ENCODE assay signal across 9 cellular contexts in genomic region chr19:22010437-22011143, GRCh38. TPM values are rescaled to one million over a fixed set of nuclear protein-coding genes. Genes with fewer than 3 reads are reported as not detected.
A peak's percentile ranks its signal among the peaks of the same experiment; 100 is the strongest.
DNase-seq lines count a peak whose midpoint lies in the region; ATAC-seq, FAIRE-seq and TF ChIP-seq lines count a peak whose summit lies in the region.
"Not testable (repeated sequence)": the region's sequence is repeated elsewhere in the genome, so short reads cannot be mapped to it uniquely, and the experiment has no call there.
"Had no signal": no experiment of that assay in that cellular context is flagged by ENCODE, and none has a peak within 500 bp of the region (broad histone marks: within the 10 kb centered on the region; RNA-seq: fewer than 3 reads in every experiment).

TSS of gene ZNF208 (minus strand) at chr19:22010943. CDS start at chr19:22010794, 149 bp downstream.

- H3K9me1 ChIP-seq in K562 (ENCODE audit: control insufficient read depth, insufficient read depth, low read length) = not testable (repeated sequence)

- peak; percentile 84 for ATAC-seq in CD4-positive, alpha-beta T cell (ENCODE audit: poor library complexity)
- ATAC-seq in K562 (peak; percentile 87), heart left ventricle (peak; percentile 93 to 99 (median 98))
- not testable (repeated sequence) for ATAC-seq in gastrocnemius medialis

- not testable (repeated sequence) for H4K20me1 ChIP-seq in K562 (replicated peaks; ENCODE audit: control insufficient read depth, insufficient read depth, low read length)

- peak within 1 kb of the TSS; percentile 88 for H3K4me3 Mint-ChIP-seq in CD4-positive, alpha-beta T cell

- CTCF ChIA-PET in CD4-positive, alpha-beta T cell (lab: Charles Lee); K562 (lab: Yijun Ruan, JAX; ENCODE audit: low intra/inter-chr PET ratio): not testable (repeated sequence)

- H3K27me3 Mint-ChIP-seq in CD4-positive, alpha-beta T cell = not testable (repeated sequence)

- not testable (repeated sequence) for H3K9me3 ChIP-seq in CD4-positive, alpha-beta T cell (ENCODE audit: control insufficient read depth, low read length); K562 (replicated peaks; ENCODE audit: control insufficient read depth, insufficient read depth, low read depth, low read length); mucosa of rectum (ENCODE audit: control insufficient read depth in 2 of 2, low read length in 2 of 2); gastrocnemius medialis
- peaks cover 0 to 30% (median 0%) of the 10 kb centered on the region in 12 donors for H3K9me3 ChIP-seq in heart left ventricle

- intact Hi-C loops in CD4-positive, alpha-beta T cell (cut with DNase I, micrococcal nuclease); K562 (cut with micrococcal nuclease); heart left ventricle (cut with DNase I); gastrocnemius medialis (cut with DNase I; ENCODE audit: low total_unique reads): not testable (repeated sequence)

- not testable (repeated sequence) for H3K9ac ChIP-seq in K562 (ENCODE audit: insufficient read depth in 1 of 2, low read depth in 2 of 2, low read length in 2 of 2); mucosa of rectum (ENCODE audit: low read depth in 1 of 2, low read length in 2 of 2)

- H3K27ac ChIP-seq in CD4-positive, alpha-beta T cell (ENCODE audit: low read depth, low read length); K562 (ENCODE audit: extremely low read depth, low read depth, low read length); mucosa of rectum (ENCODE audit: low read depth in 2 of 2, low read length in 2 of 2); substantia nigra (ENCODE audit: low read depth, low read length, poor library complexity, severe bottlenecking): not testable (repeated sequence)
- peak within 1 kb of the TSS in 11 of 12 donors; percentile 50 to 90 (median 76) for H3K27ac ChIP-seq in heart left ventricle
- peak within 1 kb of the TSS in 1 of 4 donors; percentile 48 for H3K27ac ChIP-seq in gastrocnemius medialis

- POLR2A ChIA-PET in CD4-positive, alpha-beta T cell (lab: Charles Lee) = interaction anchor here (0.9 to 1.2 kb wide), 2 partner anchors 42 to 1384 kb away, joined by 3 to 6 read pairs; partner anchors contain the start of gene ZNF257
- POLR2A ChIA-PET in K562 (lab: Yijun Ruan, JAX) = not testable (repeated sequence)

- not testable (repeated sequence) for H2AFZ ChIP-seq in K562 (ENCODE audit: low read depth, low read length)

- peak within 1 kb of the TSS; percentile 14; the same call in 1 of the 2 replicates for H3K4me2 ChIP-seq in K562 (ENCODE audit: insufficient read depth, low read length)

- TSS peak; percentile 70 for BruUV-seq in K562 (replicated peaks; lab: Mats Ljungman, UMichigan)

- H3K27me3 ChIP-seq in CD4-positive, alpha-beta T cell (ENCODE audit: control insufficient read depth, insufficient read depth, low read length); K562 (ENCODE audit: control insufficient read depth in 2 of 2, insufficient read depth in 2 of 2, low read length in 2 of 2); heart left ventricle; mucosa of rectum (ENCODE audit: control insufficient read depth in 2 of 2, insufficient read depth in 2 of 2, low read length in 2 of 2); gastrocnemius medialis: not testable (repeated sequence)

- DNase-seq in CD4-positive, alpha-beta T cell = peak in 5 of 10 experiments; percentile 0 to 35 (median 17)
- peak; percentile 18 for DNase-seq in RPMI8226
- DNase-seq in activated CD8-positive, alpha-beta memory T cell treated with anti-CD3 and anti-CD28 coated beads, Interleukin-2, amount 50 U/mL, for 24 hours (ENCODE audit: extremely low read depth) = peak; percentile 6
- DNase-seq in K562 (ENCODE audit: extremely low read depth in 1 of 4, low spot score in 3 of 4) = peak in 1 of 4 experiments; percentile 40
- peak; percentile 64 to 82 (median 68) for DNase-seq in heart left ventricle
- DNase-seq in gastrocnemius medialis = peak; percentile 7 to 16
- DNase-seq in substantia nigra (lab: John Stamatoyannopoulos, UW) = peak in 43 of 49 donors; percentile 0 to 66 (median 19)

- TF ChIP-seq RAD21 in K562 (CRISPR knock-in tag; conservative IDR thresholded peaks at IDR 0.05 in 1 of 2, IDR thresholded peaks at IDR 0.05 in 1 of 2) = not testable (repeated sequence)

- not testable (repeated sequence) for FAIRE-seq in K562 (lab: Jason Lieb, UNC)

- H3K79me2 ChIP-seq in K562 (ENCODE audit: control insufficient read depth, insufficient read depth, low read length) = not testable (repeated sequence)

- H3K36me3 ChIP-seq in K562 (ENCODE audit: control insufficient read depth, insufficient read depth, low read length); heart left ventricle; mucosa of rectum (ENCODE audit: control insufficient read depth in 2 of 2, insufficient read depth in 2 of 2, low read length in 2 of 2); gastrocnemius medialis: not testable (repeated sequence)

- not testable (repeated sequence) for TF ChIP-seq POLR2A in K562 (conservative IDR thresholded peaks at IDR 0.05)
- TF ChIP-seq POLR2A in heart left ventricle (IDR thresholded peaks at IDR 0.05) = peak in 1 of 2 donors; percentile 26
- TF ChIP-seq POLR2A in gastrocnemius medialis (IDR thresholded peaks at IDR 0.05) = peak in 1 of 2 donors; percentile 28

- H3K9me3 Mint-ChIP-seq in CD4-positive, alpha-beta T cell = not testable (repeated sequence)

- not testable (repeated sequence) for H3K4me1 ChIP-seq in K562 (replicated peaks in 1 of 2; ENCODE audit: control insufficient read depth in 2 of 2, insufficient read depth in 2 of 2, low read length in 2 of 2); heart left ventricle; mucosa of rectum (ENCODE audit: control insufficient read depth in 2 of 2, insufficient read depth in 2 of 2, low read length in 2 of 2); gastrocnemius medialis

- H3K4me3 ChIP-seq in K562 = peak within 1 kb of the TSS; percentile 31
- peak within 1 kb of the TSS; percentile 39 to 77 (median 60) for H3K4me3 ChIP-seq in heart left ventricle
- peak within 1 kb of the TSS; percentile 35 to 42 for H3K4me3 ChIP-seq in mucosa of rectum (ENCODE audit: low read length in 2 of 2)
- H3K4me3 ChIP-seq in gastrocnemius medialis = peak within 1 kb of the TSS in 2 of 4 donors; percentile 30 to 56

- WGBS in K562 (ENCODE audit: insufficient coverage, low coverage, missing lambda C conversion rate) = 2% methylated on average over 27 of the region's 29 CpGs
- 3 to 7% (median 4%) methylated on average over 14 to 29 of the region's 29 CpGs for WGBS in heart left ventricle, 4 donors

- in situ Hi-C loops in K562 (cut with MboI); gastrocnemius medialis (cut with MboI; ENCODE audit: low sequenced_read_pairs in 4 of 4): not testable (repeated sequence)

- not testable (repeated sequence) for H3K4me1 Mint-ChIP-seq in CD4-positive, alpha-beta T cell (ENCODE audit: low read depth)

- TF ChIP-seq EP300 in K562 (IDR thresholded peaks at IDR 0.05; ENCODE audit: low read length) = not testable (repeated sequence)

- H3K27ac Mint-ChIP-seq in CD4-positive, alpha-beta T cell = peak within 1 kb of the TSS; percentile 45

- TF ChIP-seq CTCF in CD4-positive, alpha-beta T cell (IDR thresholded peaks at IDR 0.05); K562 (IDR thresholded peaks at IDR 0.05 in 2 of 3, conservative IDR thresholded peaks at IDR 0.05 in 1 of 3; ENCODE audit: insufficient read depth in 2 of 3, low read depth in 1 of 3, low read length in 3 of 3); heart left ventricle (IDR thresholded peaks at IDR 0.05); gastrocnemius medialis (IDR thresholded peaks at IDR 0.05 in 4 of 5, conservative IDR thresholded peaks at IDR 0.05 in 1 of 5): not testable (repeated sequence)

- H3K36me3 Mint-ChIP-seq in CD4-positive, alpha-beta T cell (ENCODE audit: low read depth) = peaks cover 25% of the 10 kb centered on the region

RNA-seq across cellular contexts. Expression of gene ZNF208, which starts in this region (rescaled TPM):
- total RNA-seq in CD4-positive, alpha-beta T cell = 1 to 10 TPM; 2.9 to 3.8 TPM
- total RNA-seq in K562 (2011; cell fraction: chromatin; rRNA removed; ENCODE audit: low replicate concordance) = 2.8 and 9.2 TPM in 2 replicates
- total RNA-seq in K562 (2011; cell fraction: nucleolus; rRNA removed) = 1.8 and 2.9 TPM in 2 replicates
- total RNA-seq in K562 (2011; cell fraction: nucleoplasm; rRNA removed) = 3.4 and 3.7 TPM in 2 replicates
- total RNA-seq in K562 (2014; rRNA removed) = 2.4 and 2.8 TPM in 2 replicates
- total RNA-seq in K562 (2014; rRNA removed; fragmentation: Illumina TruSeq; extraction: Trizol) = 4.5 and 6.1 TPM in 2 replicates
- total RNA-seq in K562 (2015; rRNA removed; fragmentation: Illumina TruSeq; extraction: Trizol) = 3.6 and 4.1 TPM in 2 replicates
- 3.1 and 3.2 TPM in 2 replicates for total RNA-seq in K562 (2021)
- 0.09 and 0.81 TPM in 2 replicates for polyA plus RNA-seq in K562 (2011; rRNA removed)
- 0.09 and 0.13 TPM in 2 replicates for polyA plus RNA-seq in K562 (2011; cell fraction: cytosol; rRNA removed)
- 0.34 and 1.3 TPM in 2 replicates for polyA plus RNA-seq in K562 (2011; cell fraction: nucleus; rRNA removed)
- 1.3 and 2.9 TPM in 2 replicates for polyA plus RNA-seq in K562 (2012)
- polyA plus RNA-seq in K562 (2014; fragmentation: Illumina TruSeq; extraction: Trizol) = 3.5 and 3.7 TPM in 2 replicates
- 1 to 10 TPM; 1.4 to 1.6 TPM for polyA plus RNA-seq in K562 (2014; fragmentation: Nextera tagmentation; extraction: Ambion mirVana)
- polyA plus RNA-seq in K562 (2014; rRNA removed) = 3.2 and 3.5 TPM in 2 replicates
- polyA minus RNA-seq in K562 (2011; rRNA and poly(A)+ RNA removed) = 0.33 and 0.81 TPM in 2 replicates
- not detected in 2 replicates for polyA minus RNA-seq in K562 (2011; cell fraction: cytosol; rRNA and poly(A)+ RNA removed)
- 0.22 and 1.9 TPM in 2 replicates for polyA minus RNA-seq in K562 (2011; cell fraction: nucleus; rRNA and poly(A)+ RNA removed)
- total RNA-seq in heart left ventricle = 10 to 100 TPM in 6 of 9 donors, 1 to 10 TPM in 3; 3.9 to 45.4 (median 16.7) TPM
- 1 to 10 TPM; 4.3 to 9.1 TPM for polyA plus RNA-seq in heart left ventricle
- total RNA-seq in gastrocnemius medialis = 1 to 10 TPM in 1 of 4 donors, under 1 TPM in 2, not detected in 1; 0.15 to 2.7 (median 0.31) TPM
- total RNA-seq: A673 had no signal
